Comparison of ENCODE assay signal across 25 cellular contexts in the genomic region with DNA sequence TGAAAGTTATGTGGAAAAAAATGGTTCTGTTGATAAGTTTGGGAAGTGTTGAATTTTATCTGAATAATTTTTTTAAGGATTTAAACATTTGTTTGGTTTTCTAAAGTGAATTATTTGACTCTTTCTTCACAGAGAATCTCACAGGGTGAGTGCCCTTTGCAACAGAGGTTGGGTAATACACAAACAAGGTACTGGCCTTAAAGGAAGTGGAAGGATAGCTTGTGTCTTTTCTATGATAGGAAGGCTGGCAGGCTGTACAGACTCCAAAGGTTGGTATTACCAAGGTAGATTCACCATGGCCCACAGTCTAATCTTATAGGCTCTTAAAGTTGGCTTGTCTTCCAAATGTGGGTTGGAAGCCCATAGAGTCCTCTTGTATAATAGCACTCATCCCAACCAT.
"Had no signal": no experiment of that assay in that cellular context is flagged by ENCODE, and none has a peak within 500 bp of the region (broad histone marks: within the 10 kb centered on the region; RNA-seq: fewer than 3 reads in every experiment).

No MANE protein-coding gene starts in this region.

- H3K9me3 ChIP-seq: esophagus squamous epithelium, prostate gland, right atrium auricular region, sigmoid colon, thoracic aorta, upper lobe of left lung had no signal

- H3K4me1 ChIP-seq: parathyroid adenoma, prostate gland, tibial nerve had no signal

- ATAC-seq: effector memory CD8-positive, alpha-beta T cell; left colon; left ventricle myocardium superior; natural killer cell; stimulated activated naive B cell treated with anti-CD40 and anti-IgM and Interleukin-4, amounts not matched to agents 10 μg/mL and 1 μg/mL and 100 μg/mL, for 72 hours had no signal

- H3K36me3 ChIP-seq: esophagus squamous epithelium, prostate gland, right atrium auricular region, sigmoid colon, thoracic aorta, tibial nerve, upper lobe of left lung had no signal

- H3K27me3 ChIP-seq: right atrium auricular region, sigmoid colon, tibial nerve, upper lobe of left lung had no signal

- H3K4me3 ChIP-seq: esophagus squamous epithelium, lung, prostate gland, right atrium auricular region, sigmoid colon, thoracic aorta, tibial nerve, upper lobe of left lung had no signal

- DNase-seq: cortex of kidney; effector memory CD8-positive, alpha-beta T cell; erythroblast; esophagus squamous epithelium; foreskin melanocyte; hypothalamus; immature natural killer cell; islet precursor cell; kidney glomerular epithelial cell; left colon; left ventricle myocardium superior; natural killer cell; sigmoid colon; stimulated activated CD4-positive, alpha-beta T cell treated with anti-CD3 and anti-CD28 coated beads, Interleukin-15, amount 100 ng/mL, for 24 hours; stimulated activated CD4-positive, alpha-beta T cell treated with anti-CD3 and anti-CD28 coated beads, Interleukin-2, amount 100 ng/mL, for 48 hours; stimulated activated naive B cell treated with anti-CD40 and anti-IgM and Interleukin-4, amounts not matched to agents 10 μg/mL and 1 μg/mL and 100 μg/mL, for 72 hours; upper lobe of left lung had no signal

- FAIRE-seq: endometrium, urothelium cell line had no signal

- H3K27ac ChIP-seq: esophagus squamous epithelium, parathyroid adenoma, prostate gland, right atrium auricular region, sigmoid colon, thoracic aorta, tibial nerve had no signal
